In the genomic region with DNA sequence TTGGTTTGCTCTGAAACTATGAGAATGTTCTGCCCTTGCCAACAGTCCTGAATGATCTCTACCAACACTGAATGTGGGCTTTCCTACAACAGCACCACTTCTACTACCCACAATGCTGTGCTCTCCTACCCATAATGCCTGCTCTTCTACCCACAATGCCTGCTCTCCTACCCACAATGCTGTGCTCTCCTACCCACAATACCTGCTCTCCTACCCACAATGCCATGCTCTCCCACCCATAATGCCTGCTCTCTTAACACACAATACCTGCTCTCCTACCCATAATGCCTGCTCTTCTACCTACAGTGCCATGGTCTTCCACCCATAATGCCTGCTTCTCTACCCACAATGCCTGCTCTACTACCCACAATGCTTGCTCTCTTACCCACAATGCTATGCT, we compare ENCODE assay signal across 29 cellular contexts.
"Had no signal": no experiment of that assay in that cellular context is flagged by ENCODE, and none has a peak within 500 bp of the region (broad histone marks: within the 10 kb centered on the region; RNA-seq: fewer than 3 reads in every experiment).

No MANE protein-coding gene starts in this region.

- H3K9me3 ChIP-seq: ascending aorta, heart left ventricle, neutrophil, testis, transverse colon had no signal

- H3K4me1 Mint-ChIP-seq: immature natural killer cell, nephron had no signal

- H3K27me3 ChIP-seq: ascending aorta, foreskin keratinocyte, heart left ventricle, neutrophil, testis, transverse colon had no signal

- FAIRE-seq: kidney, urothelium cell line had no signal

- H3K4me1 ChIP-seq: ascending aorta, foreskin keratinocyte, transverse colon had no signal

- H3K4me3 ChIP-seq: ascending aorta, heart left ventricle, skin epidermis, testis, transverse colon had no signal

- H3K36me3 ChIP-seq: ascending aorta, heart left ventricle, neutrophil, transverse colon had no signal

- H3K27ac ChIP-seq: ascending aorta, foreskin keratinocyte, heart left ventricle, neutrophil, skin epidermis, testis, transverse colon had no signal

- DNase-seq: activated CD4-positive, alpha-beta T cell treated with anti-CD3 and anti-CD28 coated beads for 4 hours; activated CD4-positive, alpha-beta T cell treated with anti-CD3 and anti-CD28 coated beads, Interleukin-2, amount 50 U/mL, for 4 hours; activated CD8-positive, alpha-beta memory T cell treated with anti-CD3 and anti-CD28 coated beads, Interleukin-2, amount 50 U/mL, for 4 hours; activated effector memory CD4-positive, alpha-beta T cell treated with anti-CD3 and anti-CD28 coated beads, Interleukin-2, amount 50 U/mL, for 16 hours; activated naive CD4-positive, alpha-beta T cell treated with anti-CD3 and anti-CD28 coated beads, Interleukin-2, amount 10 ng/mL, durations not matched to agents 7 days and 5 days; activated naive CD8-positive, alpha-beta T cell treated with anti-CD3 and anti-CD28 coated beads, Interleukin-2, amount 10 ng/mL, durations not matched to agents 7 days and 5 days; activated T-cell treated with anti-CD3 and anti-CD28 coated beads, Interleukin-2, amount 50 U/mL, for 1 hour; cortex of kidney; foreskin keratinocyte; heart left ventricle; hypothalamus; immature natural killer cell; kidney; left colon; mammary epithelial cell; stimulated activated CD4-positive, alpha-beta T cell treated with anti-CD3 and anti-CD28 coated beads, Interleukin-12 subunit alpha, Interleukin-12 subunit beta, amount 100 ng/mL, for 4 hours; stimulated activated CD4-positive, alpha-beta T cell treated with anti-CD3 and anti-CD28 coated beads, Interleukin-4, amount 100 ng/mL, for 1 hour; stimulated activated naive CD8-positive, alpha-beta T cell treated with anti-CD3 and anti-CD28 coated beads, Interleukin-15, Interleukin-2, amounts not matched to agents 100 U/mL and 50 U/mL, for 24 hours; testis; transverse colon had no signal

- ATAC-seq: esophagus mucosa; foreskin keratinocyte; heart left ventricle; left colon; sciatic nerve; stimulated activated naive CD8-positive, alpha-beta T cell treated with anti-CD3 and anti-CD28 coated beads, Interleukin-15, Interleukin-2, amounts not matched to agents 100 U/mL and 50 U/mL, for 24 hours had no signal

- H3K4me3 Mint-ChIP-seq: activated naive CD4-positive, alpha-beta T cell treated with anti-CD3 and anti-CD28 coated beads, Interleukin-2, amount 10 ng/mL, durations not matched to agents 7 days and 5 days; activated naive CD8-positive, alpha-beta T cell treated with anti-CD3 and anti-CD28 coated beads, Interleukin-2, amount 10 ng/mL, durations not matched to agents 7 days and 5 days; activated T-helper 1 cell treated with anti-CD3 and anti-CD28 coated beads, Interleukin-12 subunit alpha, Interleukin-12 subunit beta, Interleukin-2, Interleukin-4 antibody, amounts not matched to agents 30 ng/mL and 10 ng/mL and 1 ng/mL, durations not matched to agents 14 hours and 24 hours and 36 hours; brain; immature natural killer cell; nephron had no signal

- H3K36me3 Mint-ChIP-seq: activated naive CD4-positive, alpha-beta T cell treated with anti-CD3 and anti-CD28 coated beads, Interleukin-2, amount 10 ng/mL, durations not matched to agents 7 days and 5 days; activated naive CD8-positive, alpha-beta T cell treated with anti-CD3 and anti-CD28 coated beads, Interleukin-2, amount 10 ng/mL, durations not matched to agents 7 days and 5 days; brain had no signal

- H3K27ac Mint-ChIP-seq: activated naive CD4-positive, alpha-beta T cell treated with anti-CD3 and anti-CD28 coated beads, Interleukin-2, amount 10 ng/mL, durations not matched to agents 7 days and 5 days; activated naive CD8-positive, alpha-beta T cell treated with anti-CD3 and anti-CD28 coated beads, Interleukin-2, amount 10 ng/mL, durations not matched to agents 7 days and 5 days; activated T-helper 1 cell treated with anti-CD3 and anti-CD28 coated beads, Interleukin-12 subunit alpha, Interleukin-12 subunit beta, Interleukin-2, Interleukin-4 antibody, amounts not matched to agents 30 ng/mL and 10 ng/mL and 1 ng/mL, durations not matched to agents 14 hours and 24 hours and 36 hours; immature natural killer cell; nephron had no signal
